ENCODE assay signal across 17 cellular contexts in the genomic region with DNA sequence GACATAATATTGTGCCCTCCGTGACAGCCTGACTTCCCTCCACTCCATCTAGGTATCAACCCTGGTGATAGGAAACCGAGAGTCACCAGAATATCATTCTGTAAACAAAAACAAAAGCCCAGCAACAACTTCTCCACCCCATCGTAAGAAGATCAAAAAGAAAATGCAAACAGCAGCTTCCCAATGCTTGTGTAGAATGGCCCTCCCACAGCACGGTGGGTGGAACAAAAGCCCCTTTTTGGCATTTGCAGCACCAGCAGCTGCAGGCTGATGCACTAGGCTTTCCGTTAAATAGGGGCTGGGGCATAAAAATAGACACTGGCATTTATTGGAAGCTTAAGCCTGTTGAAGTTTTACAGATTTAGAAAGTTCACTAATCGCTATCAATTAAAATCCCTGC.
DNase-seq lines count a peak whose midpoint lies in the region; TF ChIP-seq lines count a peak whose summit lies in the region.
"Had no signal": no experiment of that assay in that cellular context is flagged by ENCODE, and none has a peak within 500 bp of the region (broad histone marks: within the 10 kb centered on the region; RNA-seq: fewer than 3 reads in every experiment).

No MANE protein-coding gene starts in this region.

- H3K27me3 ChIP-seq in HUES6 (ENCODE audit: control insufficient read depth, insufficient read depth, low read length), result no peaks in the 10 kb centered on the region
- H3K27me3 ChIP-seq in trophoblast cell (ENCODE audit: insufficient read depth, low read length), result no peaks in the 10 kb centered on the region

- no peaks in the 10 kb centered on the region for H3K79me2 ChIP-seq in trophoblast cell (ENCODE audit: control insufficient read depth, insufficient read depth, low read length, poor library complexity)

- no peak overlapping the region for H4K12ac ChIP-seq in trophoblast cell (ENCODE audit: low read depth, low read length)

- no peak overlapping the region for H3K23ac ChIP-seq in trophoblast cell (ENCODE audit: low read length)

- H3K9me3 ChIP-seq in HUES6 (ENCODE audit: control insufficient read depth, insufficient read depth, low read depth, low read length) (peaks cover 10% of the 10 kb centered on the region), trophoblast cell (ENCODE audit: insufficient read depth, low read depth, low read length) (no peaks in the 10 kb centered on the region)

- no CpG with 5 or more reads among the region's 6 CpGs for WGBS in trophoblast cell (ENCODE audit: extremely low coverage, insufficient coverage, insufficient read length)

- H3K4me1 ChIP-seq in HUES6 (ENCODE audit: control insufficient read depth, insufficient read depth, low read length) (peaks cover 21% of the 10 kb centered on the region), trophoblast cell (ENCODE audit: control insufficient read depth in 1 of 2, insufficient read depth in 2 of 2, low read length in 2 of 2) (no peaks in the 10 kb centered on the region)

- no peak overlapping the region for H3K18ac ChIP-seq in trophoblast cell (ENCODE audit: low read length)

- no peak overlapping the region for H3K9ac ChIP-seq in HUES6 (ENCODE audit: low read length)
- no peak overlapping the region for H3K9ac ChIP-seq in trophoblast cell (ENCODE audit: low read length)

- no peak overlapping the region for H3K4ac ChIP-seq in trophoblast cell (ENCODE audit: low read depth, low read length)

- no peak overlapping the region for H4K8ac ChIP-seq in trophoblast cell (ENCODE audit: low read depth, low read length)

- peak; percentile 44 for DNase-seq in ELF-1 (ENCODE audit: low read depth, low spot score)
- DNase-seq in nephron progenitor cell, result no peak
- no peak for DNase-seq in trophoblast cell
- no peak for DNase-seq in NCI-H1694 treated with DMSO at 0.1 percent for 48 hours (lab: John Stamatoyannopoulos, UW)
- no peak for DNase-seq in HCEC 1CT
- DNase-seq in C1 segment of cervical spinal cord (lab: John Stamatoyannopoulos, UW), result no peak
- DNase-seq: CD8-positive, alpha-beta memory T cell; KG1; NCI-H1105; NCI-H1930; NCI-H2227 treated with DMSO at 0.1 percent for 48 hours; NCI-H526 had no signal

- H3K4me3 ChIP-seq in HUES6 (ENCODE audit: low read depth, low read length) (peak overlapping the region; percentile 29; the same call in 1 of the 2 replicates), trophoblast cell (ENCODE audit: low read depth, low read length) (no peak overlapping the region)
- H3K4me3 ChIP-seq: SK-N-MC had no signal

- H3K9me3 Mint-ChIP-seq in brain (peaks cover 0 to 9% (median 0%) of the 10 kb centered on the region in 5 experiments), nephron progenitor cell (no peaks in the 10 kb centered on the region)
- H3K9me3 Mint-ChIP-seq: CD8-positive, alpha-beta memory T cell; T-helper 1 cell treated with Interleukin-12 subunit alpha and Interleukin-12 subunit beta and Interleukin-4 antibody, amounts not matched to agents 30 μg/mL and 1 μg/mL, for 36 hours had no signal

- no peak overlapping the region for H3K4me2 ChIP-seq in trophoblast cell (ENCODE audit: low read length)

- H2BK120ac ChIP-seq in trophoblast cell (ENCODE audit: insufficient read depth, low read length, poor library complexity), result no peak overlapping the region

- no peaks in the 10 kb centered on the region for H3K36me3 ChIP-seq in HUES6 (ENCODE audit: control insufficient read depth, insufficient read depth, low read length)
- no peaks in the 10 kb centered on the region for H3K36me3 ChIP-seq in trophoblast cell (ENCODE audit: control insufficient read depth in 1 of 2, insufficient read depth in 2 of 2, low read length in 2 of 2)

- no peaks in the 10 kb centered on the region for H3K79me1 ChIP-seq in trophoblast cell (ENCODE audit: low read length)

- TF ChIP-seq CTCF in brain (conservative IDR thresholded peaks at IDR 0.05) (no peak), nephron progenitor cell (IDR thresholded peaks at IDR 0.05) (no peak)

- H2AFZ ChIP-seq in trophoblast cell (ENCODE audit: insufficient read depth, low read length, poor library complexity), result no peak overlapping the region

- H3K36me3 Mint-ChIP-seq in brain, result no peaks in the 10 kb centered on the region
- no peaks in the 10 kb centered on the region for H3K36me3 Mint-ChIP-seq in nephron progenitor cell (ENCODE audit: low read depth)
- H3K36me3 Mint-ChIP-seq: CD8-positive, alpha-beta memory T cell had no signal

- peaks cover 6% of the 10 kb centered on the region for H3K27me3 Mint-ChIP-seq in brain
- peaks cover 14% of the 10 kb centered on the region for H3K27me3 Mint-ChIP-seq in nephron progenitor cell (ENCODE audit: low read depth, poor library complexity)

- no peak overlapping the region for H2BK5ac ChIP-seq in trophoblast cell (ENCODE audit: low read depth, low read length, poor library complexity)

- no peak overlapping the region for H2AK5ac ChIP-seq in trophoblast cell (ENCODE audit: low read length)

- H3K4me1 Mint-ChIP-seq in brain, result peaks cover 36% of the 10 kb centered on the region
- peaks cover 13% of the 10 kb centered on the region for H3K4me1 Mint-ChIP-seq in nephron progenitor cell

- H3K4me3 Mint-ChIP-seq in brain (peak overlapping the region; percentile 49 to 85 (median 77)), nephron progenitor cell (peak overlapping the region; percentile 71)
- H3K4me3 Mint-ChIP-seq: B cell; CD8-positive, alpha-beta memory T cell; T-helper 1 cell treated with Interleukin-12 subunit alpha and Interleukin-12 subunit beta and Interleukin-4 antibody, amounts not matched to agents 30 μg/mL and 1 μg/mL, for 36 hours had no signal

- no peak overlapping the region for H2BK12ac ChIP-seq in trophoblast cell (ENCODE audit: low read length)

- no peak overlapping the region for H4K91ac ChIP-seq in trophoblast cell (ENCODE audit: low read depth, low read length)

- no peak overlapping the region for H3K27ac ChIP-seq in HUES6 (ENCODE audit: low read depth, low read length)
- H3K27ac ChIP-seq in trophoblast cell (ENCODE audit: low read depth, low read length), result no peak overlapping the region
- H3K27ac ChIP-seq: SK-N-MC had no signal

- H3K27ac Mint-ChIP-seq in brain (peak overlapping the region in 1 of 5 experiments; percentile 36), nephron progenitor cell (no peak overlapping the region)
- H3K27ac Mint-ChIP-seq: B cell; CD8-positive, alpha-beta memory T cell; T-helper 1 cell treated with Interleukin-12 subunit alpha and Interleukin-12 subunit beta and Interleukin-4 antibody, amounts not matched to agents 30 μg/mL and 1 μg/mL, for 36 hours had no signal

- H3K14ac ChIP-seq in trophoblast cell (ENCODE audit: low read length), result no peak overlapping the region
